ENCODE assay signal across 8 cellular contexts in genomic region chr1:11691302-11691914, GRCh38. TPM values are rescaled to one million over a fixed set of nuclear protein-coding genes. Genes with fewer than 3 reads are reported as not detected.
DNase-seq lines count a peak whose midpoint lies in the region; ATAC-seq and TF ChIP-seq lines count a peak whose summit lies in the region.

A gene with protein sequence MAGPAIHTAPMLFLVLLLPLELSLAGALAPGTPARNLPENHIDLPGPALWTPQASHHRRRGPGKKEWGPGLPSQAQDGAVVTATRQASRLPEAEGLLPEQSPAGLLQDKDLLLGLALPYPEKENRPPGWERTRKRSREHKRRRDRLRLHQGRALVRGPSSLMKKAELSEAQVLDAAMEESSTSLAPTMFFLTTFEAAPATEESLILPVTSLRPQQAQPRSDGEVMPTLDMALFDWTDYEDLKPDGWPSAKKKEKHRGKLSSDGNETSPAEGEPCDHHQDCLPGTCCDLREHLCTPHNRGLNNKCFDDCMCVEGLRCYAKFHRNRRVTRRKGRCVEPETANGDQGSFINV (plus strand): TSS chr1:11691710. CDS start chr1:11706259, 14,549 bp downstream.

- no peaks in the 10 kb centered on the region for H3K9me3 Mint-ChIP-seq in activated CD4-positive, alpha-beta T cell treated with anti-CD3 and anti-CD28 coated beads, Interleukin-2, amount 10 ng/mL, durations not matched to agents 7 days and 5 days
- H3K9me3 Mint-ChIP-seq in T-cell, result no peaks in the 10 kb centered on the region

- intact Hi-C loops in adrenal gland (cut with DNase I), result no loop called here

- under 1% methylated on average over 43 of the region's 78 CpGs for WGBS in hepatocyte (ENCODE audit: low lambda C conversion rate, missing lambda C conversion rate)
- WGBS in adrenal gland, 4 donors, result 0 to 1% (median 1%) methylated on average over 10 to 74 of the region's 78 CpGs; no CpG with 5 or more reads in 1 of the 4 donors

- H4K20me1 ChIP-seq in hepatocyte (ENCODE audit: insufficient read depth, poor library complexity, severe bottlenecking), result no peaks in the 10 kb centered on the region

- H3K27me3 Mint-ChIP-seq in activated CD4-positive, alpha-beta T cell treated with anti-CD3 and anti-CD28 coated beads, Interleukin-2, amount 10 ng/mL, durations not matched to agents 7 days and 5 days, result peaks cover 56% of the 10 kb centered on the region
- H3K27me3 Mint-ChIP-seq in T-cell, result peaks cover 39 to 51% of the 10 kb centered on the region in 2 donors

- ATAC-seq in T-cell (replicated peaks in 1 of 4) (peak in 3 of 4 experiments; percentile 28 to 49 (median 30)), HG02678 (IDR thresholded peaks at IDR 0.05; ENCODE audit: unreplicated experiment) (no peak)

- H3K27ac Mint-ChIP-seq in activated CD4-positive, alpha-beta T cell treated with anti-CD3 and anti-CD28 coated beads, Interleukin-2, amount 10 ng/mL, durations not matched to agents 7 days and 5 days, result peak within 1 kb of the TSS; percentile 73
- H3K27ac Mint-ChIP-seq in T-cell, result no peak within 1 kb of the TSS

- peak; percentile 11 for DNase-seq in activated CD4-positive, alpha-beta T cell treated with anti-CD3 and anti-CD28 coated beads, Interleukin-2, amount 10 ng/mL, durations not matched to agents 7 days and 5 days
- no peak for DNase-seq in activated CD4-positive, alpha-beta T cell treated with anti-CD3 and anti-CD28 coated beads for 1 hour
- DNase-seq in T-cell (peak in 3 of 34 experiments; percentile 9 to 23 (median 17)), hepatocyte (ENCODE audit: low spot score) (peak; percentile 60), brain microvascular endothelial cell (no peak), adrenal gland (no peak)

- H3K4me1 ChIP-seq in hepatocyte (ENCODE audit: insufficient read depth) (peaks cover 6% of the 10 kb centered on the region), subcutaneous abdominal adipose tissue (ENCODE audit: control insufficient read depth in 5 of 5, insufficient read depth in 5 of 5, low read length in 5 of 5) (peaks cover 0 to 25% (median 8%) of the 10 kb centered on the region in 5 donors), adrenal gland (replicated peaks in 1 of 2) (peaks cover 0 to 13% of the 10 kb centered on the region in 2 donors)

- H3K27ac ChIP-seq in hepatocyte (no peak within 1 kb of the TSS), subcutaneous abdominal adipose tissue (ENCODE audit: low read depth, low read length) (no peak within 1 kb of the TSS), brain microvascular endothelial cell (no peak within 1 kb of the TSS), adrenal gland (no peak within 1 kb of the TSS)

- H3K4me2 ChIP-seq in hepatocyte, result peak within 1 kb of the TSS; percentile 95

- TF ChIP-seq CTCF in hepatocyte (IDR thresholded peaks at IDR 0.05; ENCODE audit: poor library complexity), result no peak
- TF ChIP-seq CTCF in brain microvascular endothelial cell (IDR thresholded peaks at IDR 0.05; ENCODE audit: low read depth, low read length, missing control alignments), result no peak
- no peak for TF ChIP-seq CTCF in adrenal gland (IDR thresholded peaks at IDR 0.05)

- no peaks in the 10 kb centered on the region for H3K36me3 ChIP-seq in hepatocyte (replicated peaks; ENCODE audit: insufficient read depth, low read depth)
- H3K36me3 ChIP-seq in subcutaneous abdominal adipose tissue (ENCODE audit: control insufficient read depth in 5 of 5, insufficient read depth in 5 of 5, low read length in 5 of 5), result no peaks in the 10 kb centered on the region
- H3K36me3 ChIP-seq in brain microvascular endothelial cell (replicated peaks), result no peaks in the 10 kb centered on the region
- H3K36me3 ChIP-seq in adrenal gland (replicated peaks in 1 of 2), result no peaks in the 10 kb centered on the region

- H3K79me2 ChIP-seq in hepatocyte, result no peaks in the 10 kb centered on the region

- peak within 1 kb of the TSS; percentile 60 for H2AFZ ChIP-seq in hepatocyte

- H3K9me3 ChIP-seq in hepatocyte (ENCODE audit: low read depth), result no peaks in the 10 kb centered on the region
- no peaks in the 10 kb centered on the region for H3K9me3 ChIP-seq in subcutaneous abdominal adipose tissue (ENCODE audit: control insufficient read depth in 5 of 5, low read length in 5 of 5)
- H3K9me3 ChIP-seq in adrenal gland (replicated peaks in 1 of 3), result no peaks in the 10 kb centered on the region

- H3K4me1 Mint-ChIP-seq in activated CD4-positive, alpha-beta T cell treated with anti-CD3 and anti-CD28 coated beads, Interleukin-2, amount 10 ng/mL, durations not matched to agents 7 days and 5 days, result peaks cover 28% of the 10 kb centered on the region
- H3K4me1 Mint-ChIP-seq in T-cell, result peaks cover 26 to 33% (median 29%) of the 10 kb centered on the region in 3 donors

- H3K9me2 ChIP-seq in hepatocyte (replicated peaks; ENCODE audit: insufficient read depth), result no peaks in the 10 kb centered on the region

- no peak for TF ChIP-seq POLR2A in adrenal gland (IDR thresholded peaks at IDR 0.05)

- CTCF ChIA-PET in activated CD4-positive, alpha-beta T cell treated with anti-CD3 and anti-CD28 coated beads, Interleukin-2, amount 10 ng/mL, durations not matched to agents 7 days and 5 days (lab: Charles Lee), result interaction anchor here (1.2 to 1.7 kb wide), 2 partner anchors 28 to 45 kb away, joined by 3 to 5 read pairs; partner anchors contain the start of gene FBXO6
- CTCF ChIA-PET in T-cell (lab: Charles Lee), result interaction anchor here in 1 of 2 donors (0.6 kb wide), 1 partner anchor 191 kb away, joined by 3 read pairs; no protein-coding TSS in a partner anchor

- H3K27me3 ChIP-seq in hepatocyte (peaks cover 51% of the 10 kb centered on the region), subcutaneous abdominal adipose tissue (ENCODE audit: control insufficient read depth in 5 of 5, insufficient read depth in 4 of 5, low read length in 5 of 5) (peaks cover 35 to 60% (median 49%) of the 10 kb centered on the region in 5 donors), brain microvascular endothelial cell (replicated peaks) (peaks cover 48% of the 10 kb centered on the region), adrenal gland (peaks cover 43% of the 10 kb centered on the region)

- no peak within 1 kb of the TSS for H3K9ac ChIP-seq in subcutaneous abdominal adipose tissue (ENCODE audit: low read length in 5 of 5)

- H3K4me3 ChIP-seq in hepatocyte (peak within 1 kb of the TSS; percentile 42), subcutaneous abdominal adipose tissue (ENCODE audit: low read depth in 1 of 5, low read length in 5 of 5) (peak within 1 kb of the TSS in 3 of 5 donors; percentile 31 to 35 (median 31)), brain microvascular endothelial cell (ENCODE audit: low read depth, low read length) (no peak within 1 kb of the TSS), adrenal gland (peak within 1 kb of the TSS in 1 of 4 donors; percentile 7)

- POLR2A ChIA-PET in activated CD4-positive, alpha-beta T cell treated with anti-CD3 and anti-CD28 coated beads, Interleukin-2, amount 10 ng/mL, durations not matched to agents 7 days and 5 days (lab: Charles Lee), result no interaction called here
- POLR2A ChIA-PET in T-cell (lab: Charles Lee), result interaction anchor here in 1 of 2 donors (0.5 kb wide), 1 partner anchor 27 kb away, joined by 5 read pairs; no protein-coding TSS in a partner anchor

- in situ Hi-C loops in brain microvascular endothelial cell (cut with HindIII; ENCODE audit: low pct_ligation_motif_present, low sequenced_read_pairs), result no loop called here

- H3K4me3 Mint-ChIP-seq in activated CD4-positive, alpha-beta T cell treated with anti-CD3 and anti-CD28 coated beads, Interleukin-2, amount 10 ng/mL, durations not matched to agents 7 days and 5 days, result peak within 1 kb of the TSS; percentile 55
- peak within 1 kb of the TSS; percentile 53 to 78 (median 65) for H3K4me3 Mint-ChIP-seq in T-cell

- H3K36me3 Mint-ChIP-seq in activated CD4-positive, alpha-beta T cell treated with anti-CD3 and anti-CD28 coated beads, Interleukin-2, amount 10 ng/mL, durations not matched to agents 7 days and 5 days (ENCODE audit: low read depth), result no peaks in the 10 kb centered on the region
- no peaks in the 10 kb centered on the region for H3K36me3 Mint-ChIP-seq in T-cell

RNA-seq across cellular contexts. Expression of the gene that starts here (rescaled TPM):
- total RNA-seq in activated CD4-positive, alpha-beta T cell treated with anti-CD3 and anti-CD28 coated beads, Interleukin-2, amount 10 ng/mL, durations not matched to agents 7 days and 5 days, result under 1 TPM; 0.54 to 0.62 TPM
- total RNA-seq in T-cell (1 to 10 TPM in 1 of 5 donors, under 1 TPM in 4; 0.18 to 2.0 (median 0.23) TPM), hepatocyte (0.16 and 0.60 TPM in 2 replicates), adrenal gland (under 1 TPM in 2 of 8 donors, not detected in 6; under 0.01 to 0.07 TPM)
- polyA plus RNA-seq in hepatocyte (0.28 TPM in 1 of 2 replicates, not detected in the other), adrenal gland (under 1 TPM in 2 of 3 donors, not detected in 1; under 0.01 to 0.08 TPM)

Comparison
In these comparisons a context has a peak if more than half of its experiments do, and no peak if none do; other contexts are left out.
1. Peak in DNase-seq in activated CD4-positive, alpha-beta T cell treated with anti-CD3 and anti-CD28 coated beads, Interleukin-2, amount 10 ng/mL, durations not matched to agents 7 days and 5 days; RNA of the gene not detected or under 1 TPM.
2. Peak in DNase-seq, H3K4me3 ChIP-seq and H3K4me2 ChIP-seq in hepatocyte; RNA of the gene not detected or under 1 TPM.